ENCODE assay signal across 27 cellular contexts in genomic region chr3:156305672-156306071, GRCh38.
DNase-seq lines count a peak whose midpoint lies in the region; ATAC-seq, FAIRE-seq and TF ChIP-seq lines count a peak whose summit lies in the region.
"Had no signal": no experiment of that assay in that cellular context is flagged by ENCODE, and none has a peak within 500 bp of the region (broad histone marks: within the 10 kb centered on the region; RNA-seq: fewer than 3 reads in every experiment).

No MANE protein-coding gene starts in this region.

- H3K9me2 ChIP-seq in SK-N-SH (no peaks in the 10 kb centered on the region), Loucy (replicated peaks; ENCODE audit: low read depth, low read length) (no peaks in the 10 kb centered on the region)

- DNase-seq in SK-N-SH (no peak), thyroid gland (no peak), HTR-8/SVneo (ENCODE audit: insufficient read length, low spot score) (no peak)
- DNase-seq: 8988T; ACHN; BE2C; C1 segment of cervical spinal cord; CD4-positive, alpha-beta memory T cell; CD4-positive, CD25-positive, alpha-beta regulatory T cell; CD8-positive, alpha-beta memory T cell; COR-L47; DMS 273 treated with DMSO at 0.1 percent for 48 hours; DMS153; DMS53; DMS79; DND-41; EL; GDM1 had no signal

- no peak overlapping the region for H3K4me3 ChIP-seq in SK-N-SH (ENCODE audit: low read depth in 2 of 2, low read length in 1 of 2)
- no peak overlapping the region for H3K4me3 ChIP-seq in Loucy (ENCODE audit: low read length, poor library complexity, severe bottlenecking)
- H3K4me3 ChIP-seq in thyroid gland (replicated peaks in 1 of 3) = no peak overlapping the region
- H3K4me3 ChIP-seq: BLaER1, GM12878 had no signal

- peaks cover 70% of the 10 kb centered on the region for H3F3A ChIP-seq in SK-N-SH (replicated peaks; ENCODE audit: insufficient read depth)
- no peaks in the 10 kb centered on the region for H3F3A ChIP-seq in Loucy (ENCODE audit: low read depth)

- H2AFZ ChIP-seq in SK-N-SH (ENCODE audit: low read depth) (no peak overlapping the region), Loucy (ENCODE audit: low read length) (peak overlapping the region; percentile 41; the same call in 1 of the 2 replicates)

- FAIRE-seq in HTR-8/SVneo (lab: Jason Lieb, UNC) = no peak
- FAIRE-seq: A204.1, GM12878, GM12892, GM18507, GM19239 had no signal

- TF ChIP-seq POLR2A in thyroid gland (IDR thresholded peaks at IDR 0.05) = no peak

- WGBS in SK-N-SH (ENCODE audit: low lambda C conversion rate) = 78% methylated on average over 1 of the region's 1 CpG
- WGBS in thyroid gland, 2 donors = 44 to 48% methylated on average over 1 of the region's 1 CpG

- intact Hi-C loops in thyroid gland (cut with DNase I) = no loop called here

- H3K27me3 ChIP-seq in SK-N-SH (ENCODE audit: insufficient read depth) = no peaks in the 10 kb centered on the region
- no peaks in the 10 kb centered on the region for H3K27me3 ChIP-seq in Loucy (ENCODE audit: insufficient read depth, low read length, poor library complexity, severe bottlenecking)
- H3K27me3 ChIP-seq in thyroid gland = no peaks in the 10 kb centered on the region
- H3K27me3 ChIP-seq: BE2C, BLaER1 had no signal

- ATAC-seq in SK-N-SH treated with all-trans-retinoic acid at 6 μM for 48 hours (no peak), GM19035 (IDR thresholded peaks at IDR 0.05; ENCODE audit: unreplicated experiment) (no peak)
- ATAC-seq: GM12878 had no signal

- TF ChIP-seq RAD21 in SK-N-SH (IDR thresholded peaks at IDR 0.05; ENCODE audit: low read length) = no peak

- POLR2A ChIA-PET in SK-N-SH (lab: Yijun Ruan, JAX) = no interaction called here

- H3K9me3 ChIP-seq in SK-N-SH (no peaks in the 10 kb centered on the region), Loucy (ENCODE audit: insufficient read depth, low read depth, low read length) (no peaks in the 10 kb centered on the region), thyroid gland (no peaks in the 10 kb centered on the region)
- H3K9me3 ChIP-seq: BE2C, BLaER1 had no signal

- H3K4me2 ChIP-seq in SK-N-SH = peak overlapping the region; percentile 62
- no peak overlapping the region for H3K4me2 ChIP-seq in Loucy (ENCODE audit: low read depth, low read length, poor library complexity, severe bottlenecking)
- H3K4me2 ChIP-seq: BLaER1 had no signal

- CTCF ChIA-PET in SK-N-SH (lab: Yijun Ruan, JAX) = interaction anchor here (1.2 kb wide), 1 partner anchor 12 kb away, joined by 4 read pairs; no protein-coding TSS in a partner anchor

- H4K20me1 ChIP-seq in SK-N-SH (ENCODE audit: insufficient read depth) (no peaks in the 10 kb centered on the region), Loucy (ENCODE audit: insufficient read depth, low read length, poor library complexity, severe bottlenecking) (no peaks in the 10 kb centered on the region)
- H4K20me1 ChIP-seq: BLaER1 had no signal

- H3K36me3 ChIP-seq in SK-N-SH (replicated peaks in 1 of 2; ENCODE audit: control insufficient read depth in 1 of 2, insufficient read depth in 2 of 2, low read length in 1 of 2) = peaks cover 22% of the 10 kb centered on the region in 2 experiments
- no peaks in the 10 kb centered on the region for H3K36me3 ChIP-seq in Loucy (ENCODE audit: insufficient read depth, low read length)
- H3K36me3 ChIP-seq in thyroid gland = no peaks in the 10 kb centered on the region
- H3K36me3 ChIP-seq: BE2C, BLaER1 had no signal

- no peak for TF ChIP-seq EP300 in SK-N-SH (IDR thresholded peaks at IDR 0.05; ENCODE audit: borderline replicate concordance in 1 of 2, low read depth in 1 of 2, low read length in 1 of 2)

- H3K4me1 ChIP-seq in SK-N-SH (ENCODE audit: control insufficient read depth in 1 of 2, insufficient read depth in 2 of 2, low read depth in 1 of 2, low read length in 1 of 2) = peaks cover 2 to 61% of the 10 kb centered on the region in 2 experiments
- no peaks in the 10 kb centered on the region for H3K4me1 ChIP-seq in Loucy (ENCODE audit: insufficient read depth, low read length, poor library complexity, severe bottlenecking)
- peaks cover 38 to 82% of the 10 kb centered on the region in 2 donors for H3K4me1 ChIP-seq in thyroid gland
- H3K4me1 ChIP-seq: BLaER1 had no signal

- H3K79me2 ChIP-seq in SK-N-SH (ENCODE audit: insufficient read depth) (peaks cover 95% of the 10 kb centered on the region), Loucy (ENCODE audit: insufficient read depth, low read length) (no peaks in the 10 kb centered on the region)

- peak overlapping the region; percentile 80 to 83; a peak in 3 of 4 replicates for H3K27ac ChIP-seq in SK-N-SH (ENCODE audit: low read depth in 2 of 2, low read length in 1 of 2)
- H3K27ac ChIP-seq in thyroid gland = peak overlapping the region in 2 of 3 donors; percentile 49 to 83
- H3K27ac ChIP-seq: BLaER1 had no signal

- TF ChIP-seq CTCF in SK-N-SH (IDR thresholded peaks at IDR 0.05) (no peak), Loucy (conservative IDR thresholded peaks at IDR 0.05; ENCODE audit: low read length) (no peak), thyroid gland (IDR thresholded peaks at IDR 0.05) (no peak)

- H3K9ac ChIP-seq in SK-N-SH = no peak overlapping the region
- H3K9ac ChIP-seq in Loucy (ENCODE audit: low read depth, low read length, poor library complexity, severe bottlenecking) = no peak overlapping the region
- H3K9ac ChIP-seq: BLaER1 had no signal

TF ChIP-seq in SK-N-SH, 30 proteins besides CTCF, POLR2A, EP300 and RAD21 (continues in another document):
- no peak for TF ChIP-seq MXI1 (IDR thresholded peaks at IDR 0.05; ENCODE audit: low read depth, low read length)
- TF ChIP-seq TEAD4 (IDR thresholded peaks at IDR 0.05; ENCODE audit: borderline replicate concordance, insufficient read depth) = no peak
- TF ChIP-seq GABPA (IDR thresholded peaks at IDR 0.05; ENCODE audit: low read depth) = no peak
- no peak for TF ChIP-seq MAX (IDR thresholded peaks at IDR 0.05; ENCODE audit: low read depth)
- no peak for TF ChIP-seq FOXJ3 (CRISPR knock-in tag; IDR thresholded peaks at IDR 0.05)
- TF ChIP-seq YY1 (IDR thresholded peaks at IDR 0.05; ENCODE audit: low read depth) = no peak
- TF ChIP-seq FOXM1 (IDR thresholded peaks at IDR 0.05; ENCODE audit: low read depth) = no peak
- no peak for TF ChIP-seq RCOR1 (IDR thresholded peaks at IDR 0.05; ENCODE audit: low read length)
- no peak for TF ChIP-seq IRF3 (IDR thresholded peaks at IDR 0.05; ENCODE audit: low read depth, low read length)
- no peak for TF ChIP-seq GATA2 (CRISPR knock-in tag; IDR thresholded peaks at IDR 0.05)
- no peak for TF ChIP-seq SIN3A (IDR thresholded peaks at IDR 0.05; ENCODE audit: borderline replicate concordance, low read depth, low read length)
- TF ChIP-seq FOSL2 (IDR thresholded peaks at IDR 0.05; ENCODE audit: borderline replicate concordance, low read depth) = no peak
- TF ChIP-seq EZH2phosphoT487 (IDR thresholded peaks at IDR 0.05; ENCODE audit: borderline replicate concordance, low read depth) = no peak

TF ChIP-seq in SK-N-SH treated with all-trans-retinoic acid at 6 μM for 48 hours, 23 proteins besides CTCF, POLR2A, EP300 and RAD21:
- TF ChIP-seq TSHZ2 (CRISPR knock-in tag; IDR thresholded peaks at IDR 0.05) (no peak), TCF4 (CRISPR knock-in tag; IDR thresholded peaks at IDR 0.05; ENCODE audit: borderline replicate concordance) (no peak), RARB (CRISPR knock-in tag; IDR thresholded peaks at IDR 0.05) (no peak), SNAI2 (CRISPR knock-in tag; IDR thresholded peaks at IDR 0.05) (no peak), CREB5 (CRISPR knock-in tag; IDR thresholded peaks at IDR 0.05; ENCODE audit: low read depth) (no peak), ZC3H10 (CRISPR knock-in tag; IDR thresholded peaks at IDR 0.05) (no peak), ZNF70 (CRISPR knock-in tag; IDR thresholded peaks at IDR 0.05) (no peak)
